ENCODE assay signal across 18 cellular contexts in genomic region chr22:23817146-23817545, GRCh38. TPM values are rescaled to one million over a fixed set of nuclear protein-coding genes. Genes with fewer than 3 reads are reported as not detected.
A peak's percentile ranks its signal among the peaks of the same experiment; 100 is the strongest.
DNase-seq lines count a peak whose midpoint lies in the region; ATAC-seq and TF ChIP-seq lines count a peak whose summit lies in the region.
"Had no signal": no experiment of that assay in that cellular context is flagged by ENCODE, and none has a peak within 500 bp of the region (broad histone marks: within the 10 kb centered on the region; RNA-seq: fewer than 3 reads in every experiment).

No MANE protein-coding gene starts in this region.

- H3K9ac ChIP-seq in H9 (ENCODE audit: extremely low read depth, insufficient read length, low read length) (no peak overlapping the region), trophoblast cell (ENCODE audit: low read length) (no peak overlapping the region)

- H3K4me1 ChIP-seq in H9 (ENCODE audit: insufficient read depth, low read length) (no peaks in the 10 kb centered on the region), right atrium auricular region (peaks cover 0 to 29% of the 10 kb centered on the region in 2 donors), trophoblast cell (ENCODE audit: control insufficient read depth in 1 of 2, insufficient read depth in 2 of 2, low read length in 2 of 2) (peaks cover 5 to 7% of the 10 kb centered on the region in 2 experiments)

- H3K56ac ChIP-seq in H9 (ENCODE audit: insufficient read length, low read depth, low read length) = no peak overlapping the region

- no peak overlapping the region for H4K12ac ChIP-seq in trophoblast cell (ENCODE audit: low read depth, low read length)

- no peaks in the 10 kb centered on the region for H3K27me3 Mint-ChIP-seq in T-helper 2 cell treated with Interferon-gamma antibody and Interleukin-4, amounts not matched to agents 5 μg/mL and 100 μg/mL, for 36 hours (ENCODE audit: low read depth)
- H3K27me3 Mint-ChIP-seq in H9 (ENCODE audit: low read depth) = no peaks in the 10 kb centered on the region

- H2BK12ac ChIP-seq in H9 (ENCODE audit: insufficient read length, low read depth, low read length) = no peak overlapping the region
- no peak overlapping the region for H2BK12ac ChIP-seq in trophoblast cell (ENCODE audit: low read length)

- H4K91ac ChIP-seq in H9 (ENCODE audit: insufficient read length, low read depth, low read length) (no peak overlapping the region), trophoblast cell (ENCODE audit: low read depth, low read length) (no peak overlapping the region)

- H3K27me3 ChIP-seq in H9 (ENCODE audit: insufficient read depth, low read length) (no peaks in the 10 kb centered on the region), right atrium auricular region (no peaks in the 10 kb centered on the region), trophoblast cell (ENCODE audit: insufficient read depth, low read length) (no peaks in the 10 kb centered on the region)

- no peak overlapping the region for H3K4me3 Mint-ChIP-seq in T-helper 2 cell treated with Interferon-gamma antibody and Interleukin-4, amounts not matched to agents 5 μg/mL and 100 μg/mL, for 36 hours
- H3K4me3 Mint-ChIP-seq in H9 = no peak overlapping the region

- H3K23ac ChIP-seq in H9 (ENCODE audit: insufficient read length, low read depth, low read length) (no peak overlapping the region), trophoblast cell (ENCODE audit: low read length) (no peak overlapping the region)

- H3K4ac ChIP-seq in H9 (ENCODE audit: low read depth, low read length) = no peak overlapping the region
- no peak overlapping the region for H3K4ac ChIP-seq in trophoblast cell (ENCODE audit: low read depth, low read length)

- H3K79me1 ChIP-seq in H9 (ENCODE audit: insufficient read depth, low read depth, low read length, poor library complexity, severe bottlenecking) (no peaks in the 10 kb centered on the region), trophoblast cell (ENCODE audit: low read length) (no peaks in the 10 kb centered on the region)

- H3K9me3 ChIP-seq in H9 (ENCODE audit: control insufficient read depth, low read depth, low read length) = no peaks in the 10 kb centered on the region
- no peaks in the 10 kb centered on the region for H3K9me3 ChIP-seq in right atrium auricular region
- peaks cover 2% of the 10 kb centered on the region for H3K9me3 ChIP-seq in trophoblast cell (ENCODE audit: insufficient read depth, low read depth, low read length)

- no peak overlapping the region for H3K18ac ChIP-seq in H9 (ENCODE audit: insufficient read length, low read depth, low read length)
- H3K18ac ChIP-seq in trophoblast cell (ENCODE audit: low read length) = no peak overlapping the region

- H3K36me3 ChIP-seq in right atrium auricular region = peaks cover 57% of the 10 kb centered on the region
- H3K36me3 ChIP-seq in trophoblast cell (ENCODE audit: control insufficient read depth in 1 of 2, insufficient read depth in 2 of 2, low read length in 2 of 2) = peaks cover 41 to 47% of the 10 kb centered on the region in 2 experiments

- H3K4me2 ChIP-seq in H9 (ENCODE audit: insufficient read depth, insufficient read length, low read length) (no peak overlapping the region), trophoblast cell (ENCODE audit: low read length) (no peak overlapping the region)
- H3K4me2 ChIP-seq: PC-9 had no signal

- H3K4me3 ChIP-seq in right atrium auricular region (no peak overlapping the region), trophoblast cell (ENCODE audit: low read depth, low read length) (no peak overlapping the region)
- H3K4me3 ChIP-seq: PC-9 had no signal

- no CpG with 5 or more reads among the region's 6 CpGs for WGBS in H9 (ENCODE audit: extremely low coverage, insufficient read length, low lambda C conversion rate)
- WGBS in trophoblast cell (ENCODE audit: extremely low coverage, insufficient coverage, insufficient read length) = no CpG with 5 or more reads among the region's 6 CpGs

- H2BK20ac ChIP-seq in H9 (ENCODE audit: low read depth, low read length, poor library complexity, severe bottlenecking) = no peak overlapping the region

- no peak overlapping the region for H3K14ac ChIP-seq in H9 (ENCODE audit: insufficient read depth, low read length)
- no peak overlapping the region for H3K14ac ChIP-seq in trophoblast cell (ENCODE audit: low read length)

- no peak for ATAC-seq in GM21717 (IDR thresholded peaks at IDR 0.05; ENCODE audit: unreplicated experiment)
- ATAC-seq in GM19035 (IDR thresholded peaks at IDR 0.05; ENCODE audit: unreplicated experiment) = no peak

- H3K4me1 Mint-ChIP-seq in T-helper 2 cell treated with Interferon-gamma antibody and Interleukin-4, amounts not matched to agents 5 μg/mL and 100 μg/mL, for 36 hours (ENCODE audit: low read depth) = peaks cover 13% of the 10 kb centered on the region
- peaks cover 5 to 10% of the 10 kb centered on the region in 2 experiments; a peak in 3 of 4 replicates for H3K4me1 Mint-ChIP-seq in H9

- H4K8ac ChIP-seq in H9 (replicated peaks; ENCODE audit: insufficient read length, low read depth, low read length) (no peak overlapping the region), trophoblast cell (ENCODE audit: low read depth, low read length) (no peak overlapping the region)

- TF ChIP-seq CTCF in H9 (conservative IDR thresholded peaks at IDR 0.05) = no peak
- no peak for TF ChIP-seq CTCF in right atrium auricular region (IDR thresholded peaks at IDR 0.05)

- no peak overlapping the region for H4K5ac ChIP-seq in H9 (ENCODE audit: insufficient read length, low read depth, low read length)

- no peak for DNase-seq in T-helper 2 cell treated with Interferon-gamma antibody and Interleukin-4, amounts not matched to agents 5 μg/mL and 100 μg/mL, for 36 hours (ENCODE audit: low spot score)
- no peak for DNase-seq in T-helper 2 cell
- DNase-seq in H9 = peak; percentile 12
- DNase-seq in right atrium auricular region (ENCODE audit: low spot score) = no peak
- peak; percentile 39 to 54 for DNase-seq in trophoblast cell
- no peak for DNase-seq in RKO (ENCODE audit: low spot score)
- DNase-seq: C1 segment of cervical spinal cord, DMS 273 treated with DMSO at 0.1 percent for 48 hours, KG1, NCI-H1048, NCI-H146, NCI-H2081, NCI-H510A, NCI-H82, PC-9 had no signal

- no peaks in the 10 kb centered on the region for H3K79me2 ChIP-seq in H9 (ENCODE audit: insufficient read depth, low read length)
- no peaks in the 10 kb centered on the region for H3K79me2 ChIP-seq in trophoblast cell (ENCODE audit: control insufficient read depth, insufficient read depth, low read length, poor library complexity)

- H3T11ph ChIP-seq in H9 (ENCODE audit: low read length) = no peak overlapping the region

- H2BK120ac ChIP-seq in H9 (ENCODE audit: low read depth, low read length, poor library complexity, severe bottlenecking) (no peak overlapping the region), trophoblast cell (ENCODE audit: insufficient read depth, low read length, poor library complexity) (no peak overlapping the region)

- no peak overlapping the region for H2BK5ac ChIP-seq in H9 (ENCODE audit: insufficient read length, low read length)
- no peak overlapping the region for H2BK5ac ChIP-seq in trophoblast cell (ENCODE audit: low read depth, low read length, poor library complexity)

- no peaks in the 10 kb centered on the region for H3K9me3 Mint-ChIP-seq in T-helper 2 cell treated with Interferon-gamma antibody and Interleukin-4, amounts not matched to agents 5 μg/mL and 100 μg/mL, for 36 hours
- no peaks in the 10 kb centered on the region for H3K9me3 Mint-ChIP-seq in H9

- no peaks in the 10 kb centered on the region for H4K20me1 ChIP-seq in H9 (ENCODE audit: control insufficient read depth, insufficient read depth, insufficient read length)

- no peak overlapping the region for H2BK15ac ChIP-seq in H9 (ENCODE audit: low read depth, low read length)

- no peak overlapping the region for H3K27ac ChIP-seq in H9 (ENCODE audit: insufficient read length, low read depth, low read length)
- H3K27ac ChIP-seq in right atrium auricular region = peak overlapping the region; percentile 79 to 82
- H3K27ac ChIP-seq in trophoblast cell (ENCODE audit: low read depth, low read length) = no peak overlapping the region
- H3K27ac ChIP-seq: 22Rv1, PC-9 had no signal

- H2AK5ac ChIP-seq in H9 (ENCODE audit: insufficient read length, low read length) (no peak overlapping the region), trophoblast cell (ENCODE audit: low read length) (no peak overlapping the region)

- H2AFZ ChIP-seq in H9 (ENCODE audit: low read length) (no peak overlapping the region), trophoblast cell (ENCODE audit: insufficient read depth, low read length, poor library complexity) (no peak overlapping the region)
- H2AFZ ChIP-seq: PC-9 had no signal

- peak overlapping the region; percentile 32 for H3K27ac Mint-ChIP-seq in T-helper 2 cell treated with Interferon-gamma antibody and Interleukin-4, amounts not matched to agents 5 μg/mL and 100 μg/mL, for 36 hours
- peak overlapping the region in 1 of 3 experiments; percentile 88; a peak in 1 of 7 replicates for H3K27ac Mint-ChIP-seq in H9

- no peaks in the 10 kb centered on the region for H3K23me2 ChIP-seq in H9 (ENCODE audit: insufficient read length, low read depth, low read length, poor library complexity, severe bottlenecking)

- peaks cover 60% of the 10 kb centered on the region for H3K36me3 Mint-ChIP-seq in T-helper 2 cell treated with Interferon-gamma antibody and Interleukin-4, amounts not matched to agents 5 μg/mL and 100 μg/mL, for 36 hours (ENCODE audit: low read depth)
- peaks cover 54 to 93% (median 90%) of the 10 kb centered on the region in 3 experiments for H3K36me3 Mint-ChIP-seq in H9 (ENCODE audit: insufficient read depth in 1 of 3, low read depth in 3 of 3)

RNA-seq across cellular contexts. Expression of gene DERL3, which starts 21.7 kb away (rescaled TPM):
- total RNA-seq in H9 (2021) (9.0 and 9.8 TPM in 2 replicates), right atrium auricular region (10 to 100 TPM in 1 of 2 donors, 1 to 10 TPM in 1; 4.0 to 10.6 TPM)
- polyA plus RNA-seq in trophoblast cell (2013) = 1.1 and 1.7 TPM in 2 replicates

RNA-seq across cellular contexts. Expression of gene SMARCB1, which starts 30.4 kb away (rescaled TPM):
- total RNA-seq in H9 (2021) (132 and 136 TPM in 2 replicates), right atrium auricular region (10 to 100 TPM; 41.4 to 45.9 TPM)
- polyA plus RNA-seq in trophoblast cell (2013) = 69.1 and 71.9 TPM in 2 replicates

RNA-seq across cellular contexts. Expression of gene SLC2A11, which starts 40.5 kb away (rescaled TPM):
- total RNA-seq in H9 (2021) = 12.1 and 15.0 TPM in 2 replicates
- 10 to 100 TPM; 10.6 to 15.5 TPM for total RNA-seq in right atrium auricular region
- polyA plus RNA-seq in trophoblast cell (2013) = 13.0 and 13.3 TPM in 2 replicates

RNA-seq across cellular contexts. Expression of gene MMP11, which starts 44.5 kb away (rescaled TPM):
- total RNA-seq in H9 (2021) (4.9 and 5.3 TPM in 2 replicates), right atrium auricular region (10 to 100 TPM in 1 of 2 donors, 1 to 10 TPM in 1; 2.2 to 12.3 TPM)
- polyA plus RNA-seq in trophoblast cell (2013) = 3.2 and 3.6 TPM in 2 replicates

RNA-seq across cellular contexts. Expression of gene CHCHD10, which starts 49.4 kb away (rescaled TPM):
- total RNA-seq in H9 (2021) (47.5 and 53.7 TPM in 2 replicates), right atrium auricular region (100 to 1,000 TPM; 213 to 319 TPM)
- 50.2 and 52.6 TPM in 2 replicates for polyA plus RNA-seq in trophoblast cell (2013)

Comparison
In these comparisons a context has a peak if more than half of its experiments do, and no peak if none do; other contexts are left out.
1. DNase-seq: peak in H9 (single experiment) and trophoblast cell (2 of 2); none in T-helper 2 cell treated with Interferon-gamma antibody and Interleukin-4, amounts not matched to agents 5 μg/mL and 100 μg/mL, for 36 hours (single experiment), T-helper 2 cell (0 of 5), right atrium auricular region (single experiment) and RKO (single experiment).
2. H3K27ac ChIP-seq: peak in right atrium auricular region (2 of 2); none in H9 (single experiment) and trophoblast cell (single experiment).